6 cellular contexts compared by ENCODE assay signal in genomic region chr9:35446012-35446411, GRCh38.
"Had no signal": no experiment of that assay in that cellular context is flagged by ENCODE, and none has a peak within 500 bp of the region (broad histone marks: within the 10 kb centered on the region; RNA-seq: fewer than 3 reads in every experiment).

No MANE protein-coding gene starts in this region.

- H3K4me3 ChIP-seq: K562 had no signal

- ATAC-seq: HepG2, K562 had no signal

- H3K27ac ChIP-seq: HL-60 had no signal

- DNase-seq: IMR-90, KBM-7, KG1 had no signal
